In the genomic region with DNA sequence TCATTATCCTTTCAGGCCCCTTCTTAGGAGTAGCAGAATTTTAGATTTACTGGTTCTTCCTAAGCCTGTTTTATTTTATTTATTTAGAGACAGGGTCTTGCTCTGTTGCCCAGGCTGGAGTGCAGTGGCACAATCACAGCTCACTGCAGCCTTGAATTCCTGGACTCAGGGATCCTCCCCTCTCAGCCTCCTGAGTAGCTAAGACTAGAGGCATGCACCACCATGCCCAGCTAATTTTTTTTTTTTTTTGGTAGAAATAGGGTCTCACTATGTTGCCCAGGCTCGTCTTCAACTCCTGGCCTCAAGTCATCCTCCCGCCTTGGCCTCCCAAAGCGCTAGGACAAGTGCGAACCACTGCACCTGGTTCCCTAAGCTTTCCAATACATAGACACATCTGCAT, we compare ENCODE assay signal across 2 cellular contexts. TPM values are rescaled to one million over a fixed set of nuclear protein-coding genes. Genes with fewer than 3 reads are reported as not detected.
"Had no signal": no experiment of that assay in that cellular context is flagged by ENCODE, and none has a peak within 500 bp of the region (broad histone marks: within the 10 kb centered on the region; RNA-seq: fewer than 3 reads in every experiment).

No MANE protein-coding gene starts in this region.

RNA-seq across cellular contexts. Expression of gene PPL, which starts 7.3 kb away (rescaled TPM):
- total RNA-seq: naive thymus-derived CD8-positive, alpha-beta T cell; natural killer cell treated with Interleukin-12 subunit alpha and Interleukin-12 subunit beta and Interleukin-15 and Interleukin-18, amount 100 ng/mL, for 72 hours had no signal

RNA-seq across cellular contexts. Expression of gene SEC14L5, which starts 28.5 kb away (rescaled TPM):
- total RNA-seq: naive thymus-derived CD8-positive, alpha-beta T cell; natural killer cell treated with Interleukin-12 subunit alpha and Interleukin-12 subunit beta and Interleukin-15 and Interleukin-18, amount 100 ng/mL, for 72 hours had no signal
- polyA plus RNA-seq: naive thymus-derived CD8-positive, alpha-beta T cell had no signal
